ENCODE assay signal across 8 cellular contexts in the genomic region with DNA sequence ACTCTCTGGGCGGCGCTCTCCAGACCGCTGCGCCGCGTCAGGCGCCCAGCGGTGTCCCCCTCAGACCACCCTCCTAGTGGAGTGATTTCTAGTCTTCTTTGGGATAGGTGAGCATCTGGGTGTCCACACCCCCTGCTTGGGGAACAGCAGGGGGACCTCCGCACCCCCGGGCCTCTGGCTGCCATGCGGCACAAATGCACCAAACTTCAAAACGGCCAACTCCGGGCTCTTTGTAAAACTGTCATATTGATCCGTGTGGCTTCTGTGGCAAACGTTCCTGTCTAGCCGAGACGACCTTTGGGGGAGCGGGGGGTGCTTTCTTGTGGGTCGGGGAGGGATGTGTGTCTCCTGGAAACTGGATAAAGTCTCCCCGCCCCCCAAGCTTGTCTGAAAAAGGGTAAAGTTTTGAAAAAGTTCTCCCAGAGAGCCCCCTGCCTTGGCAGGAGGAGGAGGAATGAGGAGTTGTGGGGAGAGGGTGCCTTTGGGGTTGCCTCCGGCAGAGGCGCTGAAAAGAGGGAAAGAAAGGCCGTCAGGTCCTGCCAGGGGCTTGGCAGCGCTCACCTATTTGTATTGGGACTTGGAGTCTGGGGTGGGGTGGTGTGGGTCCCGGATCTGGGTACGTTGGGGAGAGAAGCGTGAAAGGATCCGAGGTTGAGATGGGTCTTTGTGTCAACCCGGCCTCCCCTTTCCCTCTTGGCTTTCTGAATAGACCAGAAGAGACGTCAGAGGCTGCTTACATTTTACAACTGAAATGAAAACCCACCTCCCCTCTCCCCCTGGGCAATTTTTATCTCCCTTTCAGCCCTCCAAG.
DNase-seq lines count a peak whose midpoint lies in the region; ATAC-seq lines count a peak whose summit lies in the region.

No MANE protein-coding gene starts in this region.

- peaks cover 36% of the 10 kb centered on the region for H3K36me3 ChIP-seq in BLaER1

- DNase-seq in HK-2 (ENCODE audit: unreplicated experiment) (peak; percentile 35), SW480 (ENCODE audit: low spot score) (peak; percentile 40), astrocyte of the hippocampus (ENCODE audit: low read depth, low spot score) (peak; percentile 52), islet precursor cell (peak; percentile 76), NCI-H1048 (lab: John Stamatoyannopoulos, UW) (no peak)
- DNase-seq in stimulated activated CD4-positive, alpha-beta T cell treated with anti-CD3 and anti-CD28 coated beads, Interleukin-4, amount 100 ng/mL, for 1 hour: peak; percentile 44

- H3K4me1 ChIP-seq in BLaER1: peaks cover 54% of the 10 kb centered on the region

- peak overlapping the region; percentile 98 for H3K9ac ChIP-seq in BLaER1

- peak overlapping the region; percentile 98 for H3K27ac ChIP-seq in BLaER1

- H3K4me3 ChIP-seq in BLaER1: peak overlapping the region; percentile 92

- no peaks in the 10 kb centered on the region for H3K27me3 ChIP-seq in BLaER1

- H3K9me3 ChIP-seq in BLaER1: no peaks in the 10 kb centered on the region

- no peak for ATAC-seq in GM18858 (IDR thresholded peaks at IDR 0.05; ENCODE audit: unreplicated experiment)

- peak overlapping the region; percentile 96 for H3K4me2 ChIP-seq in BLaER1

- H4K20me1 ChIP-seq in BLaER1: peaks cover 37% of the 10 kb centered on the region
